Comparison of ENCODE assay signal across 11 cellular contexts in the genomic region with DNA sequence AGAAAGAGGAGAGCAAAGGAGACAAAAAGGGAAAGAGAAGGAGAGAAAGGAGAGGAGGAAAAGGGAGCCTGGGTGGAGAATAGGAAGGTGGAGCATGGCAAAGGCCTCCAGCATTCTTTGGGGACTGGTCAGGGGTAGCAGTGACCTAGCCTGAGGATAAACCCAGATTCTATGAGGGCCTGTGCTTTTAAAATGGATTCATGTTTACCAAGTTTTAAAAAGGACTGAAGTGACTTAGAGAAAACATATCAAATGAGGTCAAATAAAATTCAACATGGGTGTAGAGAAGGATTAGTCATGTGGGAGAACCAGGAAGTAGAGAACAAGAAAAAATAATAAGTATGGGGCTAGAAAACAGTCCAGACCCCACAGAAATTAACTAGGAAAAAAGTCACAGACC. TPM values are rescaled to one million over a fixed set of nuclear protein-coding genes. Genes with fewer than 3 reads are reported as not detected.
DNase-seq lines count a peak whose midpoint lies in the region; ATAC-seq and TF ChIP-seq lines count a peak whose summit lies in the region.
"Had no signal": no experiment of that assay in that cellular context is flagged by ENCODE, and none has a peak within 500 bp of the region (broad histone marks: within the 10 kb centered on the region; RNA-seq: fewer than 3 reads in every experiment).

No MANE protein-coding gene starts in this region.

- intact Hi-C loops in heart left ventricle (cut with DNase I): loop anchor here in 1 of 10 donors (5.0 kb wide), 1 partner anchor 39 kb away; no protein-coding TSS in a partner anchor
- intact Hi-C loops in left ventricle myocardium superior (cut with micrococcal nuclease): no loop called here
- intact Hi-C loops in vagina (cut with DNase I): loop anchor here (10.0 kb wide), 1 partner anchor 46 kb away; no protein-coding TSS in a partner anchor
- intact Hi-C loops in activated T-helper 2 cell treated with anti-CD3 and anti-CD28 coated beads, Interferon-gamma antibody, Interleukin-2, Interleukin-4, amounts not matched to agents 10 μg/mL and 5 μg/mL and 100 μg/mL, durations not matched to agents 14 hours and 24 hours and 36 hours (cut with micrococcal nuclease): no loop called here

- CTCF ChIA-PET in WTC11 (lab: Charles Lee): interaction anchor here (0.9 kb wide), 1 partner anchor 21 kb away, joined by 3 read pairs; a partner anchor contains a TSS

- H3K9me3 Mint-ChIP-seq in WTC11 (peaks cover 13% of the 10 kb centered on the region), naive B cell (peaks cover 0 to 15% (median 5%) of the 10 kb centered on the region in 7 donors)
- H3K9me3 Mint-ChIP-seq in activated T-helper 2 cell treated with anti-CD3 and anti-CD28 coated beads, Interferon-gamma antibody, Interleukin-2, Interleukin-4, amounts not matched to agents 10 μg/mL and 5 μg/mL and 100 μg/mL, durations not matched to agents 14 hours and 24 hours and 36 hours: peaks cover 12% of the 10 kb centered on the region

- TF ChIP-seq CTCF in heart left ventricle (IDR thresholded peaks at IDR 0.05): no peak
- no peak for TF ChIP-seq CTCF in WTC11 (IDR thresholded peaks at IDR 0.05)
- TF ChIP-seq CTCF in vagina (IDR thresholded peaks at IDR 0.05): no peak

- H3K27me3 ChIP-seq in heart left ventricle (no peaks in the 10 kb centered on the region), vagina (no peaks in the 10 kb centered on the region)
- H3K27me3 ChIP-seq: SJCRH30, spleen had no signal

- H3K4me3 Mint-ChIP-seq in WTC11 (no peak overlapping the region), naive B cell (peak overlapping the region; percentile 13 to 87 (median 54))
- no peak overlapping the region for H3K4me3 Mint-ChIP-seq in activated T-helper 2 cell treated with anti-CD3 and anti-CD28 coated beads, Interferon-gamma antibody, Interleukin-2, Interleukin-4, amounts not matched to agents 10 μg/mL and 5 μg/mL and 100 μg/mL, durations not matched to agents 14 hours and 24 hours and 36 hours (ENCODE audit: low read depth)

- H3K36me3 ChIP-seq in heart left ventricle: no peaks in the 10 kb centered on the region
- H3K36me3 ChIP-seq in vagina: no peaks in the 10 kb centered on the region
- H3K36me3 ChIP-seq: SJCRH30 had no signal

- H3K27ac ChIP-seq in heart left ventricle: peak overlapping the region in 9 of 12 donors; percentile 6 to 78 (median 42)
- peak overlapping the region; percentile 78 for H3K27ac ChIP-seq in vagina
- H3K27ac ChIP-seq: SJCRH30 had no signal

- H3K27ac Mint-ChIP-seq in WTC11 (peak overlapping the region; percentile 27; the same call in 1 of the 2 replicates), naive B cell (peak overlapping the region; percentile 40 to 95 (median 89))
- no peak overlapping the region for H3K27ac Mint-ChIP-seq in activated T-helper 2 cell treated with anti-CD3 and anti-CD28 coated beads, Interferon-gamma antibody, Interleukin-2, Interleukin-4, amounts not matched to agents 10 μg/mL and 5 μg/mL and 100 μg/mL, durations not matched to agents 14 hours and 24 hours and 36 hours

- H3K4me1 ChIP-seq in heart left ventricle: peaks cover under 1 to 92% (median 69%) of the 10 kb centered on the region in 12 donors
- peaks cover 82% of the 10 kb centered on the region for H3K4me1 ChIP-seq in vagina

- H3K27me3 Mint-ChIP-seq in WTC11 (ENCODE audit: low read depth): no peaks in the 10 kb centered on the region
- H3K27me3 Mint-ChIP-seq in naive B cell: no peaks in the 10 kb centered on the region
- H3K27me3 Mint-ChIP-seq in activated T-helper 2 cell treated with anti-CD3 and anti-CD28 coated beads, Interferon-gamma antibody, Interleukin-2, Interleukin-4, amounts not matched to agents 10 μg/mL and 5 μg/mL and 100 μg/mL, durations not matched to agents 14 hours and 24 hours and 36 hours (ENCODE audit: low read depth): no peaks in the 10 kb centered on the region

- H3K4me3 ChIP-seq in heart left ventricle: no peak overlapping the region
- H3K4me3 ChIP-seq in vagina: no peak overlapping the region
- H3K4me3 ChIP-seq: SJCRH30, spleen had no signal

- H3K4me1 Mint-ChIP-seq in WTC11: peaks cover 44% of the 10 kb centered on the region
- H3K4me1 Mint-ChIP-seq in naive B cell: peaks cover 11 to 52% (median 50%) of the 10 kb centered on the region in 3 donors
- H3K4me1 Mint-ChIP-seq in activated T-helper 2 cell treated with anti-CD3 and anti-CD28 coated beads, Interferon-gamma antibody, Interleukin-2, Interleukin-4, amounts not matched to agents 10 μg/mL and 5 μg/mL and 100 μg/mL, durations not matched to agents 14 hours and 24 hours and 36 hours (ENCODE audit: low read depth): peaks cover 3% of the 10 kb centered on the region

- H3K36me3 Mint-ChIP-seq in WTC11 (peaks cover 38% of the 10 kb centered on the region), naive B cell (peaks cover 0 to 16% of the 10 kb centered on the region in 2 donors)
- peaks cover 66% of the 10 kb centered on the region for H3K36me3 Mint-ChIP-seq in activated T-helper 2 cell treated with anti-CD3 and anti-CD28 coated beads, Interferon-gamma antibody, Interleukin-2, Interleukin-4, amounts not matched to agents 10 μg/mL and 5 μg/mL and 100 μg/mL, durations not matched to agents 14 hours and 24 hours and 36 hours (ENCODE audit: low read depth)

- DNase-seq in heart left ventricle: peak in 1 of 5 donors; percentile 3
- DNase-seq in left ventricle myocardium superior: no peak
- DNase-seq in WTC11 (ENCODE audit: low spot score): no peak
- DNase-seq in naive B cell: no peak
- DNase-seq in vagina (ENCODE audit: extremely low spot score in 2 of 2): no peak
- DNase-seq in activated T-helper 2 cell treated with anti-CD3 and anti-CD28 coated beads, Interferon-gamma antibody, Interleukin-2, Interleukin-4, amounts not matched to agents 10 μg/mL and 5 μg/mL and 100 μg/mL, durations not matched to agents 14 hours and 24 hours and 36 hours (ENCODE audit: low spot score): no peak
- DNase-seq in SW480 (ENCODE audit: low spot score): no peak
- DNase-seq in NCI-H2227 (lab: John Stamatoyannopoulos, UW; ENCODE audit: unreplicated experiment): no peak
- DNase-seq: NCI-H2029 treated with DMSO at 0.1 percent for 48 hours, SJCRH30, spleen had no signal

- TF ChIP-seq POLR2A in heart left ventricle (IDR thresholded peaks at IDR 0.05): no peak
- TF ChIP-seq POLR2A in vagina (IDR thresholded peaks at IDR 0.05): no peak

- POLR2A ChIA-PET in WTC11 (lab: Charles Lee): no interaction called here

- ATAC-seq in heart left ventricle: no peak
- no peak for ATAC-seq in left ventricle myocardium superior
- no peak for ATAC-seq in WTC11
- no peak for ATAC-seq in naive B cell (ENCODE audit: low read depth in 2 of 2)

- H3K9me3 ChIP-seq in heart left ventricle (no peaks in the 10 kb centered on the region), vagina (no peaks in the 10 kb centered on the region)

TF ChIP-seq in WTC11, 78 proteins besides CTCF, POLR2A, EP300 and RAD21 (continues in another document):
- TF ChIP-seq ZNF423 (CRISPR knock-in tag; IDR thresholded peaks at IDR 0.05) (no peak), KAT7 (CRISPR knock-in tag; IDR thresholded peaks at IDR 0.05; ENCODE audit: borderline replicate concordance) (no peak), ZNF416 (CRISPR knock-in tag; IDR thresholded peaks at IDR 0.05) (no peak), ZNF232 (CRISPR knock-in tag; IDR thresholded peaks at IDR 0.05) (no peak), CREM (CRISPR knock-in tag; IDR thresholded peaks at IDR 0.05) (no peak)
- TF ChIP-seq, protein P1, sequence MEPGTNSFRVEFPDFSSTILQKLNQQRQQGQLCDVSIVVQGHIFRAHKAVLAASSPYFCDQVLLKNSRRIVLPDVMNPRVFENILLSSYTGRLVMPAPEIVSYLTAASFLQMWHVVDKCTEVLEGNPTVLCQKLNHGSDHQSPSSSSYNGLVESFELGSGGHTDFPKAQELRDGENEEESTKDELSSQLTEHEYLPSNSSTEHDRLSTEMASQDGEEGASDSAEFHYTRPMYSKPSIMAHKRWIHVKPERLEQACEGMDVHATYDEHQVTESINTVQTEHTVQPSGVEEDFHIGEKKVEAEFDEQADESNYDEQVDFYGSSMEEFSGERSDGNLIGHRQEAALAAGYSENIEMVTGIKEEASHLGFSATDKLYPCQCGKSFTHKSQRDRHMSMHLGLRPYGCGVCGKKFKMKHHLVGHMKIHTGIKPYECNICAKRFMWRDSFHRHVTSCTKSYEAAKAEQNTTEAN (CRISPR knock-in tag; IDR thresholded peaks at IDR 0.05): no peak
- TF ChIP-seq, protein P2, sequence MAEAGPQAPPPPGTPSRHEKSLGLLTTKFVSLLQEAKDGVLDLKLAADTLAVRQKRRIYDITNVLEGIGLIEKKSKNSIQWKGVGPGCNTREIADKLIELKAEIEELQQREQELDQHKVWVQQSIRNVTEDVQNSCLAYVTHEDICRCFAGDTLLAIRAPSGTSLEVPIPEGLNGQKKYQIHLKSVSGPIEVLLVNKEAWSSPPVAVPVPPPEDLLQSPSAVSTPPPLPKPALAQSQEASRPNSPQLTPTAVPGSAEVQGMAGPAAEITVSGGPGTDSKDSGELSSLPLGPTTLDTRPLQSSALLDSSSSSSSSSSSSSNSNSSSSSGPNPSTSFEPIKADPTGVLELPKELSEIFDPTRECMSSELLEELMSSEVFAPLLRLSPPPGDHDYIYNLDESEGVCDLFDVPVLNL (CRISPR knock-in tag; IDR thresholded peaks at IDR 0.05; ENCODE audit: borderline replicate concordance, low read depth): no peak

RNA-seq across cellular contexts. Expression of a gene that starts 20.7 kb away (rescaled TPM):
- total RNA-seq in heart left ventricle (10 to 100 TPM; 18.3 to 40.6 (median 22.0) TPM), left ventricle myocardium superior (22.3 TPM), WTC11 (2021) (48.1 to 60.6 TPM (median 52.1 TPM) in 3 replicates), vagina (28.7 TPM)
- polyA plus RNA-seq in heart left ventricle (10 to 100 TPM in 1 of 2 donors, 1 to 10 TPM in 1; 4.0 to 13.2 TPM), naive B cell (ENCODE audit: low read depth in 6 of 6) (10 to 100 TPM in 5 of 6 donors, 1 to 10 TPM in 1; 8.0 to 26.6 (median 19.5) TPM)
- 58.6 and 65.6 TPM in 2 replicates for total RNA-seq in activated T-helper 2 cell treated with anti-CD3 and anti-CD28 coated beads, Interferon-gamma antibody, Interleukin-2, Interleukin-4, amounts not matched to agents 10 μg/mL and 5 μg/mL and 100 μg/mL, durations not matched to agents 14 hours and 24 hours and 36 hours

Comparison
In these comparisons a context has a peak if more than half of its experiments do, and no peak if none do; other contexts are left out.
1. H3K4me3 Mint-ChIP-seq: peak in naive B cell (8 of 8); none in WTC11 (single experiment) and activated T-helper 2 cell treated with anti-CD3 and anti-CD28 coated beads, Interferon-gamma antibody, Interleukin-2, Interleukin-4, amounts not matched to agents 10 μg/mL and 5 μg/mL and 100 μg/mL, durations not matched to agents 14 hours and 24 hours and 36 hours (single experiment).